ENCODE assay signal across 1 cellular context in genomic region chrX:9352683-9353430, GRCh38.
TF ChIP-seq lines count a peak whose summit lies in the region.

No MANE protein-coding gene starts in this region.

TF ChIP-seq in K562, 482 proteins besides CTCF, POLR2A, EP300 and RAD21 (continued from another document):
- peak; percentile 60 for TF ChIP-seq EP400 (IDR thresholded peaks at IDR 0.05)
- peak; percentile 42 for TF ChIP-seq MEIS2 (IDR thresholded peaks at IDR 0.05; ENCODE audit: partially characterized antibody)
- peak; percentile 63 for TF ChIP-seq TCF3 (CRISPR knock-in tag; IDR thresholded peaks at IDR 0.05)
- peak; percentile 56; the same call in 1 of the 2 replicates for TF ChIP-seq JUND (IDR thresholded peaks at IDR 0.05; ENCODE audit: borderline replicate concordance, low read depth, low read length)
- peak; percentile 14; the same call in 1 of the 3 replicates for TF ChIP-seq JUND (tag; IDR thresholded peaks at IDR 0.05; ENCODE audit: borderline replicate concordance, low read depth, low read length)
- 0 out of 2 replicates have a peak, but pooled peaks have one; percentile 17 for TF ChIP-seq POLR2AphosphoS5 (IDR thresholded peaks at IDR 0.05; ENCODE audit: control insufficient read depth, insufficient read depth, low read depth, low read length)
- peak; percentile 57 for TF ChIP-seq FOSL1 (tag; conservative IDR thresholded peaks at IDR 0.05)
- no peak for TF ChIP-seq ZFP36 (IDR thresholded peaks at IDR 0.05; ENCODE audit: low read depth, low read length, partially characterized antibody)
- TF ChIP-seq ZNF316 (IDR thresholded peaks at IDR 0.05): peak; percentile 98
- TF ChIP-seq MEF2A (IDR thresholded peaks at IDR 0.05; ENCODE audit: control insufficient read depth, low read depth, low read length): 0 out of 2 replicates have a peak, but pooled peaks have one; percentile 13
- peak; percentile 22 for TF ChIP-seq HDAC3 (IDR thresholded peaks at IDR 0.05; ENCODE audit: borderline replicate concordance, partially characterized antibody)
- TF ChIP-seq MAFG (tag; conservative IDR thresholded peaks at IDR 0.05): peak; percentile 95
- TF ChIP-seq NFE2 (IDR thresholded peaks at IDR 0.05; ENCODE audit: low read depth): peak; percentile 96
- TF ChIP-seq ZNF592 (IDR thresholded peaks at IDR 0.05): peak; percentile 71
- TF ChIP-seq MED1 (CRISPR knock-in tag; IDR thresholded peaks at IDR 0.05; ENCODE audit: borderline replicate concordance): no peak
- TF ChIP-seq RBM14 (IDR thresholded peaks at IDR 0.05; ENCODE audit: borderline replicate concordance, insufficient read depth, low read depth, low read length): no peak
- TF ChIP-seq, protein P1, sequence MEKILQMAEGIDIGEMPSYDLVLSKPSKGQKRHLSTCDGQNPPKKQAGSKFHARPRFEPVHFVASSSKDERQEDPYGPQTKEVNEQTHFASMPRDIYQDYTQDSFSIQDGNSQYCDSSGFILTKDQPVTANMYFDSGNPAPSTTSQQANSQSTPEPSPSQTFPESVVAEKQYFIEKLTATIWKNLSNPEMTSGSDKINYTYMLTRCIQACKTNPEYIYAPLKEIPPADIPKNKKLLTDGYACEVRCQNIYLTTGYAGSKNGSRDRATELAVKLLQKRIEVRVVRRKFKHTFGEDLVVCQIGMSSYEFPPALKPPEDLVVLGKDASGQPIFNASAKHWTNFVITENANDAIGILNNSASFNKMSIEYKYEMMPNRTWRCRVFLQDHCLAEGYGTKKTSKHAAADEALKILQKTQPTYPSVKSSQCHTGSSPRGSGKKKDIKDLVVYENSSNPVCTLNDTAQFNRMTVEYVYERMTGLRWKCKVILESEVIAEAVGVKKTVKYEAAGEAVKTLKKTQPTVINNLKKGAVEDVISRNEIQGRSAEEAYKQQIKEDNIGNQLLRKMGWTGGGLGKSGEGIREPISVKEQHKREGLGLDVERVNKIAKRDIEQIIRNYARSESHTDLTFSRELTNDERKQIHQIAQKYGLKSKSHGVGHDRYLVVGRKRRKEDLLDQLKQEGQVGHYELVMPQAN (IDR thresholded peaks at IDR 0.05; ENCODE audit: borderline replicate concordance): no peak
- peak; percentile 27; the same call in 1 of the 2 replicates for TF ChIP-seq MGA (IDR thresholded peaks at IDR 0.05)
- TF ChIP-seq NCOA1 (IDR thresholded peaks at IDR 0.05; ENCODE audit: low read depth): peak; percentile 41; the same call in 1 of the 2 replicates
- peak; percentile 64; the same call in 1 of the 2 replicates for TF ChIP-seq HINFP (tag; conservative IDR thresholded peaks at IDR 0.05; ENCODE audit: low read depth)
- peak; percentile 45; the same call in 1 of the 2 replicates for TF ChIP-seq CREB1 (IDR thresholded peaks at IDR 0.05)
- TF ChIP-seq CREB1 (CRISPR knock-in tag; IDR thresholded peaks at IDR 0.05): no peak
- peak; percentile 91 for TF ChIP-seq MAFF (IDR thresholded peaks at IDR 0.05; ENCODE audit: low read length)
- TF ChIP-seq ZNF785 (CRISPR knock-in tag; IDR thresholded peaks at IDR 0.05): no peak
- TF ChIP-seq ESRRA (IDR thresholded peaks at IDR 0.05; ENCODE audit: borderline replicate concordance, low read depth): peak; percentile 48; the same call in 1 of the 2 replicates
- TF ChIP-seq ZNF830 (CRISPR knock-in tag; IDR thresholded peaks at IDR 0.05): no peak
- TF ChIP-seq SMARCA4 (IDR thresholded peaks at IDR 0.05): peak; percentile 82
- TF ChIP-seq ZNF589 (CRISPR knock-in tag; IDR thresholded peaks at IDR 0.05; ENCODE audit: low read depth): peak; percentile 76; the same call in 1 of the 2 replicates
- no peak for TF ChIP-seq ZNF696 (CRISPR knock-in tag; conservative IDR thresholded peaks at IDR 0.05)
TF ChIP-seq in K562: peak in this region for 59.
